Comparison of ENCODE assay signal across 18 cellular contexts in genomic region chr22:46909237-46910030, GRCh38.
"Had no signal": no experiment of that assay in that cellular context is flagged by ENCODE, and none has a peak within 500 bp of the region (broad histone marks: within the 10 kb centered on the region; RNA-seq: fewer than 3 reads in every experiment).

No MANE protein-coding gene starts in this region.

- DNase-seq: activated CD4-positive, alpha-beta T cell treated with anti-CD3 and anti-CD28 coated beads for 48 hours; activated effector memory CD4-positive, alpha-beta T cell treated with Interleukin-2 at 50 U/mL for 16 hours; activated T-cell treated with anti-CD3 and anti-CD28 coated beads, Interleukin-2, amount 50 U/mL, for 24 hours; amygdala; body of pancreas; cortex of kidney; effector memory CD4-positive, alpha-beta T cell; foreskin melanocyte; midbrain; right cardiac atrium; SJCRH30; small intestine; stimulated activated CD4-positive, alpha-beta T cell treated with anti-CD3 and anti-CD28 coated beads, Interleukin-4, amount 100 ng/mL, for 24 hours had no signal

- ATAC-seq: body of pancreas, right cardiac atrium had no signal

- H3K9me3 Mint-ChIP-seq: activated naive CD4-positive, alpha-beta T cell treated with anti-CD3 and anti-CD28 coated beads, Interleukin-2, amount 50 U/mL, for 24 hours; activated T-cell treated with anti-CD3 and anti-CD28 coated beads, Interleukin-2, amount 50 U/mL, for 24 hours; stimulated activated naive CD8-positive, alpha-beta T cell treated with anti-CD3 and anti-CD28 coated beads, Interleukin-15, Interleukin-2, amounts not matched to agents 100 ng/mL and 50 ng/mL, for 24 hours; type B pancreatic cell; WTC11 had no signal

- H3K27me3 Mint-ChIP-seq: activated naive CD4-positive, alpha-beta T cell treated with anti-CD3 and anti-CD28 coated beads, Interleukin-2, amount 50 U/mL, for 24 hours; activated T-cell treated with anti-CD3 and anti-CD28 coated beads, Interleukin-2, amount 50 U/mL, for 24 hours; progenitor cell of endocrine pancreas; stimulated activated naive CD8-positive, alpha-beta T cell treated with anti-CD3 and anti-CD28 coated beads, Interleukin-15, Interleukin-2, amounts not matched to agents 100 ng/mL and 50 ng/mL, for 24 hours; type B pancreatic cell had no signal

- H3K4me3 Mint-ChIP-seq: activated naive CD4-positive, alpha-beta T cell treated with anti-CD3 and anti-CD28 coated beads, Interleukin-2, amount 50 U/mL, for 24 hours; activated T-cell treated with anti-CD3 and anti-CD28 coated beads, Interleukin-2, amount 50 U/mL, for 24 hours; stimulated activated naive CD8-positive, alpha-beta T cell treated with anti-CD3 and anti-CD28 coated beads, Interleukin-15, Interleukin-2, amounts not matched to agents 100 ng/mL and 50 ng/mL, for 24 hours; type B pancreatic cell; WTC11 had no signal

- H3K27ac Mint-ChIP-seq: activated naive CD4-positive, alpha-beta T cell treated with anti-CD3 and anti-CD28 coated beads, Interleukin-2, amount 50 U/mL, for 24 hours; stimulated activated naive CD8-positive, alpha-beta T cell treated with anti-CD3 and anti-CD28 coated beads, Interleukin-15, Interleukin-2, amounts not matched to agents 100 ng/mL and 50 ng/mL, for 24 hours; type B pancreatic cell had no signal

- H3K36me3 Mint-ChIP-seq: type B pancreatic cell had no signal
